8 cellular contexts compared by ENCODE assay signal in the genomic region with DNA sequence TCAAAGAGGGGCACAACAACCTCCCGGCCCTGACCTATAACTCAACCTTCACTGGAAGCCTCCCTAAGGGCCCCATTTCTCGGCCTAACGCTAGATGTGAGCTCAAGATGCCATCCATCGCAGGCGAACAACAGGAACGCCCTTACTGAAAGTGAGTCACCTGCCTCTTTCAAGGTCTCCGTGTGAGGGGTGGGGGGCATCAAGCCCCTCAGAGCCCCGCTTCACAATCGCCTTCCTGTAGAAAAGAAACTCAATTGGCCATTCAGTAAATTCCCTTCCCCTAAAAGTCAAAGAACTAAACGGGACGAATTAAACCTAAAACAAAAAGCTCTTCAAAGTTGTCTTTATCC. TPM values are rescaled to one million over a fixed set of nuclear protein-coding genes. Genes with fewer than 3 reads are reported as not detected.
DNase-seq lines count a peak whose midpoint lies in the region; ATAC-seq and TF ChIP-seq lines count a peak whose summit lies in the region.

No MANE protein-coding gene starts in this region.

- peak in 2 of 3 experiments; percentile 43 to 73 for DNase-seq in NCI-H1417 (lab: John Stamatoyannopoulos, UW)
- no peak for DNase-seq in NCI-H1417 treated with DMSO at 0.1 percent for 48 hours (lab: John Stamatoyannopoulos, UW)
- DNase-seq in NCI-H2227 (lab: John Stamatoyannopoulos, UW; ENCODE audit: unreplicated experiment): peak; percentile 19
- DNase-seq in activated T-helper 1 cell treated with Interleukin-2 at 50 U/mL for 16 hours (ENCODE audit: low read depth): peak; percentile 8
- peak; percentile 56 for DNase-seq in fibroblast of the aortic adventitia (ENCODE audit: low read depth)
- no peak for DNase-seq in thoracic aorta (ENCODE audit: low spot score)

- H3K4me1 ChIP-seq in neuron (ENCODE audit: insufficient read depth, low read length) (peaks cover 15% of the 10 kb centered on the region), thoracic aorta (ENCODE audit: control insufficient read depth in 1 of 2, low read depth in 2 of 2) (peaks cover 19 to 26% of the 10 kb centered on the region in 2 donors)

- H2AFZ ChIP-seq in neuron (ENCODE audit: low read depth, low read length): peak overlapping the region; percentile 42

- TF ChIP-seq CTCF in fibroblast of the aortic adventitia (IDR thresholded peaks at IDR 0.05; ENCODE audit: insufficient read depth, low read length) (no peak), thoracic aorta (IDR thresholded peaks at IDR 0.05) (no peak)

- H3K36me3 ChIP-seq in neuron (ENCODE audit: insufficient read depth, low read length): peaks cover 14% of the 10 kb centered on the region
- no peaks in the 10 kb centered on the region for H3K36me3 ChIP-seq in thoracic aorta

- no peak for ATAC-seq in thoracic aorta (ENCODE audit: insufficient number of reproducible peaks, low FRiP score, low read depth)
- ATAC-seq in HG02938 (IDR thresholded peaks at IDR 0.05; ENCODE audit: unreplicated experiment): no peak

- peak overlapping the region; percentile 87 to 95 for H3K27ac ChIP-seq in thoracic aorta

- H3K4me3 ChIP-seq in fibroblast of the aortic adventitia (ENCODE audit: low read depth, low read length) (peak overlapping the region; percentile 93), neuron (ENCODE audit: low read length) (peak overlapping the region; percentile 78), thoracic aorta (peak overlapping the region; percentile 92)

- H3K9me3 ChIP-seq in neuron (ENCODE audit: low read length) (peaks cover 6% of the 10 kb centered on the region), thoracic aorta (peaks cover 9% of the 10 kb centered on the region)

- H3K27me3 ChIP-seq in neuron (ENCODE audit: insufficient read depth, low read length) (no peaks in the 10 kb centered on the region), thoracic aorta (replicated peaks; ENCODE audit: insufficient read depth) (no peaks in the 10 kb centered on the region)

RNA-seq across cellular contexts. Expression of a gene that starts 0.7 kb away (rescaled TPM):
- total RNA-seq in fibroblast of the aortic adventitia (ENCODE audit: low replicate concordance) (11.8 and 24.6 TPM in 2 replicates), thoracic aorta (10 to 100 TPM in 1 of 2 donors, 1 to 10 TPM in 1; 8.3 to 31.7 TPM)

RNA-seq across cellular contexts. Expression of a gene that starts 45.9 kb away (rescaled TPM):
- 17.8 and 31.6 TPM in 2 replicates for total RNA-seq in fibroblast of the aortic adventitia (ENCODE audit: low replicate concordance)
- 10 to 100 TPM; 44.5 to 47.3 TPM for total RNA-seq in thoracic aorta

RNA-seq across cellular contexts. Expression of a gene that starts 48.1 kb away (rescaled TPM):
- total RNA-seq in fibroblast of the aortic adventitia (ENCODE audit: low replicate concordance): 7.2 and 35.1 TPM in 2 replicates
- 10 to 100 TPM; 11.2 to 12.8 TPM for total RNA-seq in thoracic aorta

Comparison
In these comparisons a context has a peak if more than half of its experiments do, and no peak if none do; other contexts are left out.
1. DNase-seq: peak in NCI-H1417 (2 of 3), NCI-H2227 (single experiment), activated T-helper 1 cell treated with Interleukin-2 at 50 U/mL for 16 hours (single experiment) and fibroblast of the aortic adventitia (single experiment); none in NCI-H1417 treated with DMSO at 0.1 percent for 48 hours (single experiment) and thoracic aorta (single experiment).
2. Peak in every context shown above with its lines, with median percentiles within 50 percentile points of each other: H3K4me3 ChIP-seq.